8 cellular contexts compared by ENCODE assay signal in the genomic region with DNA sequence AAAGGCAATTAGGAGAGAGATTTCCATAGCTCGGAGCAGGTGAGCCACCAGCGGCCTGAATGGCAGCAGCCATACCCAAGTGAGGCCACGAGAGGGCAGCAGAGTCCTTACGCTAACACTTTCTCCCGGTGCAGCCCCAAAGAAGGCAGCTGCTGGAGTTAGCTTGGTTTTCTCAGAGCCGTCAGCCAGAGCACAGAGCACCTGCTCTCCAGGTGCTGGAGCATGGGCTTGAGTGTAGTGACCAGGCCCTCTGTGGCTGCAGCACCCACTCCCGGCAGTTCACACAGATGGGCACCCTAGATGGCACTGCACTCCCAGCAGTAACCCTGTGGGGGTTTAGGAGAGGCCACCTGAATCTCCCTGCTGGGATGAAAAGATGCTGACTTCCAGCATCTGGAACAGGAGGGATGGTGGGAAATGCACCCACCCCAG. TPM values are rescaled to one million over a fixed set of nuclear protein-coding genes. Genes with fewer than 3 reads are reported as not detected.
A peak's percentile ranks its signal among the peaks of the same experiment; 100 is the strongest.
DNase-seq lines count a peak whose midpoint lies in the region; ATAC-seq and TF ChIP-seq lines count a peak whose summit lies in the region.

No MANE protein-coding gene starts in this region.

- H3K27me3 Mint-ChIP-seq in T-cell: no peaks in the 10 kb centered on the region

- H3K9me3 Mint-ChIP-seq in T-cell: no peaks in the 10 kb centered on the region

- H3K4me1 ChIP-seq in adipocyte (ENCODE audit: control insufficient read depth, insufficient read depth, low read length) (peaks cover 16% of the 10 kb centered on the region), left ventricle myocardium inferior (peaks cover 35% of the 10 kb centered on the region)

- peaks cover 45 to 47% (median 47%) of the 10 kb centered on the region in 3 donors for H3K4me1 Mint-ChIP-seq in T-cell

- CTCF ChIA-PET in T-cell (lab: Charles Lee): interaction anchor here (0.6 to 8.4 kb wide), 28 partner anchors 9 to 291 kb away, joined by 3 to 249 read pairs (median 4); partner anchors contain the start of gene NUAK2 (in 2 of the 2)

- H3K27ac ChIP-seq in left ventricle myocardium inferior (replicated peaks): no peak overlapping the region

- H3K4me3 Mint-ChIP-seq in T-cell: peak overlapping the region; percentile 39 to 65 (median 53)

- intact Hi-C loops in left ventricle myocardium inferior (cut with micrococcal nuclease): loop anchor here (2.0 kb wide), 1 partner anchor 49 kb away; no protein-coding TSS in a partner anchor

- H3K9ac ChIP-seq in adipocyte (ENCODE audit: low read length): no peak overlapping the region

- TF ChIP-seq CTCF in HFF-Myc (IDR thresholded peaks at IDR 0.05; ENCODE audit: low read depth, low read length, missing control alignments) (peak; percentile 98), left ventricle myocardium inferior (IDR thresholded peaks at IDR 0.05; ENCODE audit: borderline replicate concordance) (peak; percentile 100)

- H3K36me3 ChIP-seq in adipocyte (ENCODE audit: control insufficient read depth, insufficient read depth, low read length, severe bottlenecking): no peaks in the 10 kb centered on the region
- H3K36me3 ChIP-seq in left ventricle myocardium inferior: peaks cover 5% of the 10 kb centered on the region

- ATAC-seq in T-cell (replicated peaks in 1 of 4): peak; percentile 74 to 84 (median 77)
- no peak for ATAC-seq in GM18870 (IDR thresholded peaks at IDR 0.05; ENCODE audit: unreplicated experiment)

- no peak overlapping the region for H3K4me3 ChIP-seq in HFF-Myc (replicated peaks; ENCODE audit: low read depth, low read length)
- no peak overlapping the region for H3K4me3 ChIP-seq in adipocyte (ENCODE audit: low read length)
- H3K4me3 ChIP-seq in left ventricle myocardium inferior: no peak overlapping the region

- peaks cover 6% of the 10 kb centered on the region for H3K36me3 Mint-ChIP-seq in T-cell

- POLR2A ChIA-PET in T-cell (lab: Charles Lee): interaction anchor here (0.6 to 1.0 kb wide), 4 partner anchors 12 to 80 kb away, joined by 3 to 5 read pairs (median 4); no protein-coding TSS in a partner anchor

- no peaks in the 10 kb centered on the region for H3K27me3 ChIP-seq in adipocyte (replicated peaks; ENCODE audit: control insufficient read depth, insufficient read depth, low read length)
- no peaks in the 10 kb centered on the region for H3K27me3 ChIP-seq in left ventricle myocardium inferior (ENCODE audit: low read depth)

- DNase-seq in DMS53 (lab: John Stamatoyannopoulos, UW): peak; percentile 96
- DNase-seq in HFF-Myc (ENCODE audit: extremely low read depth, low read depth): no peak
- peak; percentile 43 for DNase-seq in NCI-H1436 treated with DMSO at 0.1 percent for 48 hours (lab: John Stamatoyannopoulos, UW)
- peak; percentile 66 to 89 (median 83) for DNase-seq in T-cell
- peak; percentile 90 for DNase-seq in adipocyte (ENCODE audit: low read depth)
- peak; percentile 83 for DNase-seq in left ventricle myocardium inferior
- peak; percentile 17 for DNase-seq in pulmonary artery endothelial cell (ENCODE audit: low read depth, low spot score)

- H3K27ac Mint-ChIP-seq in T-cell: peak overlapping the region; percentile 78 to 86

- H3K9me3 ChIP-seq in adipocyte (ENCODE audit: control insufficient read depth, low read length) (no peaks in the 10 kb centered on the region), left ventricle myocardium inferior (replicated peaks) (no peaks in the 10 kb centered on the region)

RNA-seq across cellular contexts. Expression of gene TMCC2, which starts 45.8 kb away (rescaled TPM):
- 1 to 10 TPM; 1.0 to 3.3 (median 1.8) TPM for total RNA-seq in T-cell
- 2.5 TPM for total RNA-seq in left ventricle myocardium inferior
- total RNA-seq in pulmonary artery endothelial cell: 1.5 and 2.8 TPM in 2 replicates

RNA-seq across cellular contexts. Expression of gene NUAK2, which starts 48.0 kb away (rescaled TPM):
- 10 to 100 TPM; 15.0 to 38.7 (median 32.7) TPM for total RNA-seq in T-cell
- 0.74 TPM for total RNA-seq in left ventricle myocardium inferior
- total RNA-seq in pulmonary artery endothelial cell: 1.2 and 1.8 TPM in 2 replicates
